ENCODE assay signal across 13 cellular contexts in the genomic region with DNA sequence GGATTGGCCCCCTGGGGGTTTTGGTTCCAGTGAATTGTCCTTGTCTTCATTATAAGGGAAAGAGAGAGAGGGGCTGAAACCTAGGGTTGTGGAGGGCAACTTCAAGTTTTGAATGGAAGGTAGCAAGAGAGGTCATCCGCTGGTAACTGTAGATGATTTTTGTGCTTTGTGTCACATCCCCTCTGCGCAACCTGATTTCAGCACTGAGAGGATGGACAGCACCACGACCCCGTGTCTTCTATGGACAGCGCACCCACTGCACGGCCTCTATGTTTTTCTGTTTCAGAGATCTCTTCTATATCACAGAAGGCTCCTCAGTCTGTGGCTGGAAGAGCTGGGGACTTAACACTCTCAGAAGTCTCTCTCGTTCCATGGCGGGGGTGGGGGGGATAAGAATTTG.
DNase-seq lines count a peak whose midpoint lies in the region; ATAC-seq, FAIRE-seq and TF ChIP-seq lines count a peak whose summit lies in the region.
"Had no signal": no experiment of that assay in that cellular context is flagged by ENCODE, and none has a peak within 500 bp of the region (broad histone marks: within the 10 kb centered on the region; RNA-seq: fewer than 3 reads in every experiment).

No MANE protein-coding gene starts in this region.

- H3K4me3 Mint-ChIP-seq in endothelial cell (ENCODE audit: unreplicated experiment): no peak overlapping the region
- H3K4me3 Mint-ChIP-seq: CD4-positive, alpha-beta memory T cell had no signal

- TF ChIP-seq RAD21 in A549 (conservative IDR thresholded peaks at IDR 0.05 in 1 of 2, IDR thresholded peaks at IDR 0.05 in 1 of 2): no peak

- 30% methylated on average over 8 of the region's 8 CpGs for WGBS in A549 (ENCODE audit: missing lambda C conversion rate)
- WGBS in sigmoid colon, 2 donors: 36 to 51% methylated on average over 8 of the region's 8 CpGs

- CTCF ChIA-PET in A549 (lab: Yijun Ruan, JAX): no interaction called here

- H3K4me1 Mint-ChIP-seq in endothelial cell (ENCODE audit: unreplicated experiment): no peaks in the 10 kb centered on the region

- no peaks in the 10 kb centered on the region for H3K36me3 Mint-ChIP-seq in endothelial cell (ENCODE audit: low read depth, unreplicated experiment)
- H3K36me3 Mint-ChIP-seq: CD4-positive, alpha-beta memory T cell had no signal

- H3K4me1 ChIP-seq in A549 (no peaks in the 10 kb centered on the region), sigmoid colon (no peaks in the 10 kb centered on the region)

- no peaks in the 10 kb centered on the region for H3K36me3 ChIP-seq in sigmoid colon
- H3K36me3 ChIP-seq: neutrophil had no signal

- H3K27ac ChIP-seq in A549: no peak overlapping the region
- H3K27ac ChIP-seq in sigmoid colon: no peak overlapping the region
- H3K27ac ChIP-seq: neutrophil had no signal

- no peaks in the 10 kb centered on the region for H3K27me3 Mint-ChIP-seq in endothelial cell (ENCODE audit: unreplicated experiment)

- POLR2A ChIA-PET in A549 (lab: Yijun Ruan, JAX): no interaction called here

- TF ChIP-seq POLR2A in A549 (IDR thresholded peaks at IDR 0.05; ENCODE audit: low read length): no peak
- no peak for TF ChIP-seq POLR2A in sigmoid colon (IDR thresholded peaks at IDR 0.05)

- no peaks in the 10 kb centered on the region for H3K9me3 Mint-ChIP-seq in endothelial cell (ENCODE audit: unreplicated experiment)

- TF ChIP-seq EP300 in A549 (IDR thresholded peaks at IDR 0.05) (no peak), sigmoid colon (IDR thresholded peaks at IDR 0.05) (no peak)

- no peak overlapping the region for H3K4me3 ChIP-seq in A549
- H3K4me3 ChIP-seq in sigmoid colon: no peak overlapping the region

- no peak overlapping the region for H3K4me2 ChIP-seq in A549

- peaks cover 0 to 6% (median 0%) of the 10 kb centered on the region in 3 donors for H3K27me3 ChIP-seq in sigmoid colon

- intact Hi-C loops in sigmoid colon (cut with DNase I): no loop called here

- TF ChIP-seq CTCF in A549 (IDR thresholded peaks at IDR 0.05) (no peak), endothelial cell (IDR thresholded peaks at IDR 0.05; ENCODE audit: unreplicated experiment) (no peak), sigmoid colon (IDR thresholded peaks at IDR 0.05) (no peak)

- H3K27ac Mint-ChIP-seq in endothelial cell (ENCODE audit: unreplicated experiment): no peak overlapping the region

- FAIRE-seq in A549 (lab: Jason Lieb, UNC): no peak
- FAIRE-seq: astrocyte had no signal

- ATAC-seq in A549 (peak; percentile 45 to 47; a peak in 5 of 6 replicates), HG03280 (IDR thresholded peaks at IDR 0.05; ENCODE audit: unreplicated experiment) (no peak), GM18867 (IDR thresholded peaks at IDR 0.05; ENCODE audit: unreplicated experiment) (no peak)

- H3K9me3 ChIP-seq in A549: no peaks in the 10 kb centered on the region
- H3K9me3 ChIP-seq in sigmoid colon: no peaks in the 10 kb centered on the region
- H3K9me3 ChIP-seq: neutrophil had no signal

- DNase-seq in A549 (ENCODE audit: low read depth in 1 of 2, low spot score in 1 of 2) (peak; percentile 10 to 24), ELR (ENCODE audit: low read depth) (peak; percentile 16), endothelial cell (ENCODE audit: low spot score) (peak; percentile 50), sigmoid colon (no peak), middle frontal gyrus (ENCODE audit: extremely low spot score, low spot score) (no peak)
- DNase-seq: NCI-H524 treated with DMSO at 0.1 percent for 48 hours, SW 1271 had no signal

TF ChIP-seq in A549, 52 proteins besides CTCF, POLR2A, EP300 and RAD21:
- TF ChIP-seq, protein P1, sequence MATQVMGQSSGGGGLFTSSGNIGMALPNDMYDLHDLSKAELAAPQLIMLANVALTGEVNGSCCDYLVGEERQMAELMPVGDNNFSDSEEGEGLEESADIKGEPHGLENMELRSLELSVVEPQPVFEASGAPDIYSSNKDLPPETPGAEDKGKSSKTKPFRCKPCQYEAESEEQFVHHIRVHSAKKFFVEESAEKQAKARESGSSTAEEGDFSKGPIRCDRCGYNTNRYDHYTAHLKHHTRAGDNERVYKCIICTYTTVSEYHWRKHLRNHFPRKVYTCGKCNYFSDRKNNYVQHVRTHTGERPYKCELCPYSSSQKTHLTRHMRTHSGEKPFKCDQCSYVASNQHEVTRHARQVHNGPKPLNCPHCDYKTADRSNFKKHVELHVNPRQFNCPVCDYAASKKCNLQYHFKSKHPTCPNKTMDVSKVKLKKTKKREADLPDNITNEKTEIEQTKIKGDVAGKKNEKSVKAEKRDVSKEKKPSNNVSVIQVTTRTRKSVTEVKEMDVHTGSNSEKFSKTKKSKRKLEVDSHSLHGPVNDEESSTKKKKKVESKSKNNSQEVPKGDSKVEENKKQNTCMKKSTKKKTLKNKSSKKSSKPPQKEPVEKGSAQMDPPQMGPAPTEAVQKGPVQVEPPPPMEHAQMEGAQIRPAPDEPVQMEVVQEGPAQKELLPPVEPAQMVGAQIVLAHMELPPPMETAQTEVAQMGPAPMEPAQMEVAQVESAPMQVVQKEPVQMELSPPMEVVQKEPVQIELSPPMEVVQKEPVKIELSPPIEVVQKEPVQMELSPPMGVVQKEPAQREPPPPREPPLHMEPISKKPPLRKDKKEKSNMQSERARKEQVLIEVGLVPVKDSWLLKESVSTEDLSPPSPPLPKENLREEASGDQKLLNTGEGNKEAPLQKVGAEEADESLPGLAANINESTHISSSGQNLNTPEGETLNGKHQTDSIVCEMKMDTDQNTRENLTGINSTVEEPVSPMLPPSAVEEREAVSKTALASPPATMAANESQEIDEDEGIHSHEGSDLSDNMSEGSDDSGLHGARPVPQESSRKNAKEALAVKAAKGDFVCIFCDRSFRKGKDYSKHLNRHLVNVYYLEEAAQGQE (IDR thresholded peaks at IDR 0.05): peak; percentile 93
- TF ChIP-seq EHF (CRISPR knock-in tag; IDR thresholded peaks at IDR 0.05) (no peak), EHMT2 (IDR thresholded peaks at IDR 0.05; ENCODE audit: low read depth) (peak; percentile 84; the same call in 1 of the 2 replicates)

TF ChIP-seq in PFSK-1, 5 proteins besides CTCF, POLR2A, EP300 and RAD21:
- TF ChIP-seq SIN3A (IDR thresholded peaks at IDR 0.05; ENCODE audit: borderline replicate concordance, insufficient read depth, low read length) (peak; percentile 71; the same call in 1 of the 2 replicates), TAF1 (IDR thresholded peaks at IDR 0.05; ENCODE audit: borderline replicate concordance, insufficient read depth, low read length) (no peak)
- TF ChIP-seq, protein P1 (IDR thresholded peaks at IDR 0.05; ENCODE audit: insufficient read depth in 1 of 2, low read depth in 2 of 2, low read length in 2 of 2): peak; percentile 94 to 99

Comparison
In these comparisons a context has a peak if more than half of its experiments do, and no peak if none do; other contexts are left out.
1. ATAC-seq: peak in A549 (2 of 2); none in HG03280 (single experiment) and GM18867 (single experiment).
2. DNase-seq: peak in A549 (2 of 2), ELR (single experiment) and endothelial cell (single experiment); none in sigmoid colon (single experiment) and middle frontal gyrus (single experiment).